In genomic region chr21:34822957-34823356, GRCh38 we compare ENCODE assay signal across 16 cellular contexts.
A peak's percentile ranks its signal among the peaks of the same experiment; 100 is the strongest.
DNase-seq lines count a peak whose midpoint lies in the region; ATAC-seq and TF ChIP-seq lines count a peak whose summit lies in the region.
"Had no signal": no experiment of that assay in that cellular context is flagged by ENCODE, and none has a peak within 500 bp of the region (broad histone marks: within the 10 kb centered on the region; RNA-seq: fewer than 3 reads in every experiment).

No MANE protein-coding gene starts in this region.

- no peaks in the 10 kb centered on the region for H3K9me3 Mint-ChIP-seq in endothelial cell (ENCODE audit: unreplicated experiment)
- no peaks in the 10 kb centered on the region for H3K9me3 Mint-ChIP-seq in activated T-helper 17 cell treated with anti-CD3 and anti-CD28 coated beads, Interleukin-2, amount 50 U/mL, for 72 hours
- peaks cover 0 to 9% (median 6%) of the 10 kb centered on the region in 11 donors for H3K9me3 Mint-ChIP-seq in naive thymus-derived CD4-positive, alpha-beta T cell
- H3K9me3 Mint-ChIP-seq: brain had no signal

- H2AFZ ChIP-seq in PC-3 (ENCODE audit: low read length): no peak overlapping the region

- H3K9me2 ChIP-seq in PC-3 (replicated peaks; ENCODE audit: low read length): no peaks in the 10 kb centered on the region

- POLR2A ChIA-PET in PC-3 (lab: Charles Lee; ENCODE audit: unreplicated experiment): interaction anchor here (1.1 kb wide), 1 partner anchor 10 kb away, joined by 3 read pairs; no protein-coding TSS in a partner anchor
- POLR2A ChIA-PET in naive thymus-derived CD4-positive, alpha-beta T cell (lab: Charles Lee): no interaction called here

- no peaks in the 10 kb centered on the region for H3K27me3 ChIP-seq in PC-3 (ENCODE audit: low read length)
- no peaks in the 10 kb centered on the region for H3K27me3 ChIP-seq in naive thymus-derived CD4-positive, alpha-beta T cell (ENCODE audit: control insufficient read depth in 2 of 2, insufficient read depth in 2 of 2, low read length in 2 of 2)

- ATAC-seq in PC-3: peak; percentile 85
- no peak for ATAC-seq in activated T-helper 17 cell treated with anti-CD3 and anti-CD28 coated beads, Interleukin-2, amount 50 U/mL, for 72 hours (replicated peaks)
- no peak for ATAC-seq in naive thymus-derived CD4-positive, alpha-beta T cell
- ATAC-seq: CD8-positive, alpha-beta T cell had no signal

- TF ChIP-seq CTCF in PC-3 (conservative IDR thresholded peaks at IDR 0.05; ENCODE audit: low read depth, low read length) (no peak), endothelial cell (IDR thresholded peaks at IDR 0.05; ENCODE audit: unreplicated experiment) (no peak)

- no peaks in the 10 kb centered on the region for H4K20me1 ChIP-seq in PC-3 (ENCODE audit: low read length)

- H3K4me1 ChIP-seq in PC-3 (ENCODE audit: insufficient read depth, low read length): no peaks in the 10 kb centered on the region
- no peaks in the 10 kb centered on the region for H3K4me1 ChIP-seq in naive thymus-derived CD4-positive, alpha-beta T cell (ENCODE audit: control insufficient read depth in 2 of 2, insufficient read depth in 2 of 2, low read length in 2 of 2)

- H3K27ac Mint-ChIP-seq in endothelial cell (ENCODE audit: unreplicated experiment): no peak overlapping the region
- H3K27ac Mint-ChIP-seq in activated T-helper 17 cell treated with anti-CD3 and anti-CD28 coated beads, Interleukin-2, amount 50 U/mL, for 72 hours: no peak overlapping the region
- H3K27ac Mint-ChIP-seq in naive thymus-derived CD4-positive, alpha-beta T cell: peak overlapping the region in 2 of 9 donors; percentile 2 to 48
- H3K27ac Mint-ChIP-seq: brain; CD8-positive, alpha-beta T cell; mesothelial cell of epicardium had no signal

- H3K79me2 ChIP-seq in PC-3 (ENCODE audit: low read length): peaks cover 19% of the 10 kb centered on the region; the same call in 1 of the 2 replicates

- H3K27ac ChIP-seq in PC-3 (ENCODE audit: low read length): peak overlapping the region; percentile 32
- H3K27ac ChIP-seq in naive thymus-derived CD4-positive, alpha-beta T cell (ENCODE audit: low read depth, low read length): no peak overlapping the region
- H3K27ac ChIP-seq: KMS-11 had no signal

- H3K9ac ChIP-seq in PC-3 (ENCODE audit: low read length): no peak overlapping the region
- H3K9ac ChIP-seq: KMS-11 had no signal

- peak overlapping the region; percentile 54 for H3K4me3 Mint-ChIP-seq in endothelial cell (ENCODE audit: unreplicated experiment)
- H3K4me3 Mint-ChIP-seq in activated T-helper 17 cell treated with anti-CD3 and anti-CD28 coated beads, Interleukin-2, amount 50 U/mL, for 72 hours: no peak overlapping the region
- H3K4me3 Mint-ChIP-seq in naive thymus-derived CD4-positive, alpha-beta T cell: no peak overlapping the region
- H3K4me3 Mint-ChIP-seq: brain; CD8-positive, alpha-beta T cell; mesothelial cell of epicardium had no signal

- H3K9me3 ChIP-seq in PC-3 (ENCODE audit: low read length): no peaks in the 10 kb centered on the region
- no peaks in the 10 kb centered on the region for H3K9me3 ChIP-seq in naive thymus-derived CD4-positive, alpha-beta T cell (ENCODE audit: control insufficient read depth in 2 of 3, low read length in 3 of 3)

- peaks cover 30% of the 10 kb centered on the region for H3K36me3 Mint-ChIP-seq in endothelial cell (ENCODE audit: low read depth, unreplicated experiment)
- peaks cover 100% of the 10 kb centered on the region for H3K36me3 Mint-ChIP-seq in activated T-helper 17 cell treated with anti-CD3 and anti-CD28 coated beads, Interleukin-2, amount 50 U/mL, for 72 hours (ENCODE audit: low read depth)
- H3K36me3 Mint-ChIP-seq in naive thymus-derived CD4-positive, alpha-beta T cell: peaks cover 21 to 65% (median 52%) of the 10 kb centered on the region in 5 donors

- H3K27me3 Mint-ChIP-seq in endothelial cell (ENCODE audit: unreplicated experiment): no peaks in the 10 kb centered on the region
- H3K27me3 Mint-ChIP-seq in activated T-helper 17 cell treated with anti-CD3 and anti-CD28 coated beads, Interleukin-2, amount 50 U/mL, for 72 hours: no peaks in the 10 kb centered on the region
- no peaks in the 10 kb centered on the region for H3K27me3 Mint-ChIP-seq in naive thymus-derived CD4-positive, alpha-beta T cell
- H3K27me3 Mint-ChIP-seq: brain had no signal

- peaks cover 3% of the 10 kb centered on the region for H3K4me1 Mint-ChIP-seq in endothelial cell (ENCODE audit: unreplicated experiment)
- H3K4me1 Mint-ChIP-seq in activated T-helper 17 cell treated with anti-CD3 and anti-CD28 coated beads, Interleukin-2, amount 50 U/mL, for 72 hours: peaks cover 20% of the 10 kb centered on the region
- peaks cover 4 to 45% (median 20%) of the 10 kb centered on the region in 7 donors for H3K4me1 Mint-ChIP-seq in naive thymus-derived CD4-positive, alpha-beta T cell

- intact Hi-C loops in PC-3 (cut with micrococcal nuclease): no loop called here
- intact Hi-C loops in naive thymus-derived CD4-positive, alpha-beta T cell (cut with micrococcal nuclease): no loop called here

- no peak overlapping the region for H3K4me2 ChIP-seq in PC-3 (ENCODE audit: low read length)
- H3K4me2 ChIP-seq: KMS-11 had no signal

- BruUV-seq in PC-3 (replicated peaks; lab: Mats Ljungman, UMichigan): no TSS peak

- H3K36me3 ChIP-seq in PC-3 (ENCODE audit: low read depth, low read length): peaks cover 87% of the 10 kb centered on the region
- H3K36me3 ChIP-seq in naive thymus-derived CD4-positive, alpha-beta T cell (ENCODE audit: control insufficient read depth in 2 of 3, insufficient read depth in 3 of 3, low read length in 3 of 3): peaks cover 10 to 91% (median 12%) of the 10 kb centered on the region in 3 experiments

- CTCF ChIA-PET in PC-3 (lab: Charles Lee): interaction anchor here (1.3 kb wide), 1 partner anchor 77 kb away, joined by 4 read pairs; no protein-coding TSS in a partner anchor
- CTCF ChIA-PET in naive thymus-derived CD4-positive, alpha-beta T cell (lab: Charles Lee): interaction anchor here (0.6 kb wide), 1 partner anchor 497 kb away, joined by 3 read pairs; no protein-coding TSS in a partner anchor

- H3K4me3 ChIP-seq in PC-3 (ENCODE audit: low read length): no peak overlapping the region
- no peak overlapping the region for H3K4me3 ChIP-seq in naive thymus-derived CD4-positive, alpha-beta T cell (ENCODE audit: low read length)

- DNase-seq in EL: peak; percentile 62
- peak; percentile 72 for DNase-seq in PC-3
- no peak for DNase-seq in endothelial cell (ENCODE audit: low spot score)
- peak; percentile 66 for DNase-seq in myocyte (ENCODE audit: low read depth)
- no peak for DNase-seq in GF-D8 (lab: John Stamatoyannopoulos, UW)
- no peak for DNase-seq in naive thymus-derived CD4-positive, alpha-beta T cell
- DNase-seq: activated gamma-delta T cell treated with Interleukin-2 at 50 U/mL for 16 hours; CD8-positive, alpha-beta T cell; effector CD4-positive, alpha-beta T cell; NCI-H187 treated with DMSO at 0.1 percent for 48 hours; NCI-H510A treated with DMSO at 0.1 percent for 48 hours; stimulated activated naive CD4-positive, alpha-beta T cell treated with Interleukin-2 at 50 U/mL for 16 hours had no signal

- no peaks in the 10 kb centered on the region for H3F3A ChIP-seq in PC-3 (ENCODE audit: low read length, unreplicated experiment)

Comparison
In these comparisons a context has a peak if more than half of its experiments do, and no peak if none do; other contexts are left out.
1. DNase-seq: peak in EL (single experiment), PC-3 (single experiment) and myocyte (single experiment); none in endothelial cell (single experiment), GF-D8 (single experiment) and naive thymus-derived CD4-positive, alpha-beta T cell (0 of 9).